ENCODE assay signal across 18 cellular contexts in genomic region chrX:10939384-10939783, GRCh38.
DNase-seq lines count a peak whose midpoint lies in the region; TF ChIP-seq lines count a peak whose summit lies in the region.
"Had no signal": no experiment of that assay in that cellular context is flagged by ENCODE, and none has a peak within 500 bp of the region (broad histone marks: within the 10 kb centered on the region; RNA-seq: fewer than 3 reads in every experiment).

No MANE protein-coding gene starts in this region.

- H3K36me3 ChIP-seq in liver (ENCODE audit: control insufficient read depth in 4 of 4, insufficient read depth in 3 of 4, low read depth in 1 of 4, low read length in 3 of 4) (no peaks in the 10 kb centered on the region), A673 (ENCODE audit: insufficient read depth, low read length, poor library complexity, severe bottlenecking) (no peaks in the 10 kb centered on the region)
- H3K36me3 ChIP-seq: esophagus squamous epithelium, spleen, suprapubic skin had no signal

- no peak for TF ChIP-seq CTCF in choroid plexus epithelial cell (conservative IDR thresholded peaks at IDR 0.05; ENCODE audit: low read depth, low read length)
- TF ChIP-seq CTCF in liver (IDR thresholded peaks at IDR 0.05; ENCODE audit: low read depth, low read length, missing input control), result no peak
- no peak for TF ChIP-seq CTCF in A673 (conservative IDR thresholded peaks at IDR 0.05; ENCODE audit: low read depth, low read length)

- H3K9ac ChIP-seq in liver (ENCODE audit: low read depth in 1 of 2, low read length in 2 of 2), result no peak overlapping the region

- no peak for TF ChIP-seq RAD21 in liver (IDR thresholded peaks at IDR 0.05)

- H3K27me3 ChIP-seq in liver (ENCODE audit: control insufficient read depth in 4 of 4, insufficient read depth in 4 of 4, low read length in 3 of 4), result no peaks in the 10 kb centered on the region
- H3K27me3 ChIP-seq in A673 (replicated peaks; ENCODE audit: insufficient read depth, low read depth, low read length, poor library complexity), result no peaks in the 10 kb centered on the region
- H3K27me3 ChIP-seq: esophagus squamous epithelium, spleen, suprapubic skin had no signal

- H3K4me1 ChIP-seq in liver (ENCODE audit: control insufficient read depth in 4 of 4, insufficient read depth in 4 of 4, low read length in 3 of 4) (no peaks in the 10 kb centered on the region), A673 (ENCODE audit: insufficient read depth, low read length, poor library complexity, severe bottlenecking) (no peaks in the 10 kb centered on the region)
- H3K4me1 ChIP-seq: esophagus squamous epithelium, spleen, suprapubic skin had no signal

- CTCF ChIA-PET in A673 (lab: Charles Lee), result no interaction called here

- in situ Hi-C loops in Caki2 (cut with HindIII; ENCODE audit: low pct_unique_long_range_greater_than_20kb, low sequenced_read_pairs), result no loop called here

- POLR2A ChIA-PET in A673 (lab: Charles Lee; ENCODE audit: low non-redundant PET), result no interaction called here

- peak; percentile 14 for DNase-seq in Caki2 (ENCODE audit: low read depth)
- DNase-seq in M059J (ENCODE audit: low read depth), result peak; percentile 65
- peak; percentile 38 for DNase-seq in choroid plexus epithelial cell (ENCODE audit: low read depth)
- DNase-seq in central memory CD4-positive, alpha-beta T cell, result no peak
- no peak for DNase-seq in NCI-H510A (lab: John Stamatoyannopoulos, UW)
- DNase-seq in A673 (ENCODE audit: low spot score), result no peak
- no peak for DNase-seq in activated effector memory CD4-positive, alpha-beta T cell treated with anti-CD3 and anti-CD28 coated beads, Interleukin-2, amount 50 U/mL, for 16 hours
- DNase-seq: activated CD4-positive, alpha-beta memory T cell treated with anti-CD3 and anti-CD28 coated beads, Interleukin-2, amount 10 ng/mL, durations not matched to agents 7 days and 5 days; activated T-cell treated with anti-CD3 and anti-CD28 coated beads, Interleukin-2, amount 50 U/mL, for 72 hours; DMS 273 treated with DMSO at 0.1 percent for 48 hours; esophagus squamous epithelium; islet precursor cell; NCI-H2029; NCI-H446 treated with DMSO at 0.1 percent for 48 hours; SHP77; spleen had no signal

- H3K9me3 ChIP-seq in liver (ENCODE audit: control insufficient read depth in 4 of 4, low read length in 3 of 4) (peaks cover 0 to 2% (median 0%) of the 10 kb centered on the region in 4 donors), A673 (ENCODE audit: low read depth, low read length, poor library complexity, severe bottlenecking) (peaks cover 3% of the 10 kb centered on the region)
- H3K9me3 ChIP-seq: esophagus squamous epithelium, suprapubic skin had no signal

- H3K27ac ChIP-seq in liver (ENCODE audit: low read depth in 1 of 2, low read length in 2 of 2) (no peak overlapping the region), A673 (ENCODE audit: low read depth, low read length, poor library complexity, severe bottlenecking) (no peak overlapping the region)
- H3K27ac ChIP-seq: esophagus squamous epithelium, spleen, suprapubic skin had no signal

- 39% methylated on average over 2 of the region's 2 CpGs for WGBS in liver

- BruUV-seq in A673 (replicated peaks; lab: Mats Ljungman, UMichigan), result no TSS peak

- H3K4me3 ChIP-seq in choroid plexus epithelial cell (ENCODE audit: low read depth, low read length) (no peak overlapping the region), liver (ENCODE audit: low read depth in 1 of 3, low read length in 3 of 3) (no peak overlapping the region), A673 (ENCODE audit: low read depth, low read length, poor library complexity, severe bottlenecking) (no peak overlapping the region)
- H3K4me3 ChIP-seq: esophagus squamous epithelium, spleen, suprapubic skin had no signal

- intact Hi-C loops in A673 (cut with micrococcal nuclease; ENCODE audit: unreplicated experiment), result no loop called here

TF ChIP-seq in liver, 16 proteins besides CTCF, POLR2A, EP300 and RAD21:
- TF ChIP-seq FOXA1 (IDR thresholded peaks at IDR 0.05) (no peak), TAF1 (conservative IDR thresholded peaks at IDR 0.05) (no peak), SP1 (IDR thresholded peaks at IDR 0.05) (no peak), MAX (IDR thresholded peaks at IDR 0.05) (no peak), FOXA2 (IDR thresholded peaks at IDR 0.05) (no peak), HNF4G (IDR thresholded peaks at IDR 0.05) (no peak), HNF4A (conservative IDR thresholded peaks at IDR 0.05) (peak in 1 of 2 donors; percentile 33), EGR1 (IDR thresholded peaks at IDR 0.05; ENCODE audit: low read depth in 2 of 2) (no peak), RXRA (IDR thresholded peaks at IDR 0.05) (no peak), JUND (IDR thresholded peaks at IDR 0.05) (peak; percentile 39 to 79), NR2F2 (IDR thresholded peaks at IDR 0.05) (no peak)
- TF ChIP-seq, protein P1, sequence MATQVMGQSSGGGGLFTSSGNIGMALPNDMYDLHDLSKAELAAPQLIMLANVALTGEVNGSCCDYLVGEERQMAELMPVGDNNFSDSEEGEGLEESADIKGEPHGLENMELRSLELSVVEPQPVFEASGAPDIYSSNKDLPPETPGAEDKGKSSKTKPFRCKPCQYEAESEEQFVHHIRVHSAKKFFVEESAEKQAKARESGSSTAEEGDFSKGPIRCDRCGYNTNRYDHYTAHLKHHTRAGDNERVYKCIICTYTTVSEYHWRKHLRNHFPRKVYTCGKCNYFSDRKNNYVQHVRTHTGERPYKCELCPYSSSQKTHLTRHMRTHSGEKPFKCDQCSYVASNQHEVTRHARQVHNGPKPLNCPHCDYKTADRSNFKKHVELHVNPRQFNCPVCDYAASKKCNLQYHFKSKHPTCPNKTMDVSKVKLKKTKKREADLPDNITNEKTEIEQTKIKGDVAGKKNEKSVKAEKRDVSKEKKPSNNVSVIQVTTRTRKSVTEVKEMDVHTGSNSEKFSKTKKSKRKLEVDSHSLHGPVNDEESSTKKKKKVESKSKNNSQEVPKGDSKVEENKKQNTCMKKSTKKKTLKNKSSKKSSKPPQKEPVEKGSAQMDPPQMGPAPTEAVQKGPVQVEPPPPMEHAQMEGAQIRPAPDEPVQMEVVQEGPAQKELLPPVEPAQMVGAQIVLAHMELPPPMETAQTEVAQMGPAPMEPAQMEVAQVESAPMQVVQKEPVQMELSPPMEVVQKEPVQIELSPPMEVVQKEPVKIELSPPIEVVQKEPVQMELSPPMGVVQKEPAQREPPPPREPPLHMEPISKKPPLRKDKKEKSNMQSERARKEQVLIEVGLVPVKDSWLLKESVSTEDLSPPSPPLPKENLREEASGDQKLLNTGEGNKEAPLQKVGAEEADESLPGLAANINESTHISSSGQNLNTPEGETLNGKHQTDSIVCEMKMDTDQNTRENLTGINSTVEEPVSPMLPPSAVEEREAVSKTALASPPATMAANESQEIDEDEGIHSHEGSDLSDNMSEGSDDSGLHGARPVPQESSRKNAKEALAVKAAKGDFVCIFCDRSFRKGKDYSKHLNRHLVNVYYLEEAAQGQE (IDR thresholded peaks at IDR 0.05), result no peak
TF ChIP-seq in liver: peak in this region for 2.

Comparison
In these comparisons a context has a peak if more than half of its experiments do, and no peak if none do; other contexts are left out.
1. DNase-seq: peak in Caki2 (single experiment), M059J (single experiment) and choroid plexus epithelial cell (single experiment); none in central memory CD4-positive, alpha-beta T cell (single experiment), NCI-H510A (single experiment), A673 (single experiment) and activated effector memory CD4-positive, alpha-beta T cell treated with anti-CD3 and anti-CD28 coated beads, Interleukin-2, amount 50 U/mL, for 16 hours (single experiment).